In genomic region chr3:184337315-184337714, GRCh38 we compare ENCODE assay signal across 8 cellular contexts. TPM values are rescaled to one million over a fixed set of nuclear protein-coding genes. Genes with fewer than 3 reads are reported as not detected.
DNase-seq lines count a peak whose midpoint lies in the region; ATAC-seq and TF ChIP-seq lines count a peak whose summit lies in the region.

TSS of gene FAM131A (plus strand) at chr3:184337600. CDS start at chr3:184337631, 31 bp downstream.

- DNase-seq in CD4-positive, CD25-positive, alpha-beta regulatory T cell: no peak
- DNase-seq in Peyer's patch (no peak), endothelial cell (ENCODE audit: low spot score) (no peak), mucosa of gallbladder (ENCODE audit: low spot score) (peak; percentile 64), ureter (ENCODE audit: low spot score) (no peak), GM19238 (ENCODE audit: insufficient read length, low spot score) (no peak)

- no peaks in the 10 kb centered on the region for H3K9me3 ChIP-seq in CD4-positive, CD25-positive, alpha-beta regulatory T cell (ENCODE audit: control insufficient read depth in 2 of 2, low read length in 2 of 2)
- H3K9me3 ChIP-seq in Peyer's patch: no peaks in the 10 kb centered on the region

- H3K4me1 ChIP-seq in CD4-positive, CD25-positive, alpha-beta regulatory T cell (ENCODE audit: control insufficient read depth, insufficient read depth, low read length, poor library complexity, severe bottlenecking): peaks cover 29% of the 10 kb centered on the region
- peaks cover 0 to 24% (median 3%) of the 10 kb centered on the region in 4 donors for H3K4me1 ChIP-seq in Peyer's patch

- peak within 1 kb of the TSS; percentile 93 to 97 (median 94) for H3K27ac Mint-ChIP-seq in CD4-positive, CD25-positive, alpha-beta regulatory T cell
- H3K27ac Mint-ChIP-seq in endothelial cell (ENCODE audit: unreplicated experiment): peak within 1 kb of the TSS; percentile 94

- H3K27me3 ChIP-seq in CD4-positive, CD25-positive, alpha-beta regulatory T cell (ENCODE audit: control insufficient read depth, insufficient read depth, low read length): no peaks in the 10 kb centered on the region
- H3K27me3 ChIP-seq in Peyer's patch: no peaks in the 10 kb centered on the region

- no peak for ATAC-seq in CD4-positive, CD25-positive, alpha-beta regulatory T cell (ENCODE audit: low read depth in 2 of 2)
- no peak for ATAC-seq in HG03196 (IDR thresholded peaks at IDR 0.05; ENCODE audit: unreplicated experiment)
- ATAC-seq in HG03025 (IDR thresholded peaks at IDR 0.05; ENCODE audit: low FRiP score, unreplicated experiment): no peak

- no peaks in the 10 kb centered on the region for H3K9me3 Mint-ChIP-seq in CD4-positive, CD25-positive, alpha-beta regulatory T cell
- H3K9me3 Mint-ChIP-seq in endothelial cell (ENCODE audit: unreplicated experiment): no peaks in the 10 kb centered on the region

- peak within 1 kb of the TSS; percentile 91 to 97 (median 93) for H3K4me3 Mint-ChIP-seq in CD4-positive, CD25-positive, alpha-beta regulatory T cell
- peak within 1 kb of the TSS; percentile 94 for H3K4me3 Mint-ChIP-seq in endothelial cell (ENCODE audit: unreplicated experiment)

- TF ChIP-seq CTCF in Peyer's patch (IDR thresholded peaks at IDR 0.05) (no peak), endothelial cell (IDR thresholded peaks at IDR 0.05; ENCODE audit: unreplicated experiment) (no peak)

- H3K4me1 Mint-ChIP-seq in CD4-positive, CD25-positive, alpha-beta regulatory T cell: peaks cover 0 to 52% (median 38%) of the 10 kb centered on the region in 4 donors
- H3K4me1 Mint-ChIP-seq in endothelial cell (ENCODE audit: unreplicated experiment): peaks cover 66% of the 10 kb centered on the region

- peak within 1 kb of the TSS; percentile 70 for H3K4me3 ChIP-seq in CD4-positive, CD25-positive, alpha-beta regulatory T cell (ENCODE audit: low read depth, low read length)
- peak within 1 kb of the TSS; percentile 63 to 92 (median 78) for H3K4me3 ChIP-seq in Peyer's patch

- H3K27ac ChIP-seq in CD4-positive, CD25-positive, alpha-beta regulatory T cell (ENCODE audit: insufficient read depth, low read length, poor library complexity, severe bottlenecking): peak within 1 kb of the TSS; percentile 94
- H3K27ac ChIP-seq in Peyer's patch: peak within 1 kb of the TSS; percentile 89 to 98 (median 91)

- H3K36me3 Mint-ChIP-seq in CD4-positive, CD25-positive, alpha-beta regulatory T cell: peaks cover 31% of the 10 kb centered on the region
- peaks cover 41% of the 10 kb centered on the region for H3K36me3 Mint-ChIP-seq in endothelial cell (ENCODE audit: low read depth, unreplicated experiment)

- no peak for TF ChIP-seq POLR2A in Peyer's patch (IDR thresholded peaks at IDR 0.05)

- peaks cover 20% of the 10 kb centered on the region for H3K36me3 ChIP-seq in CD4-positive, CD25-positive, alpha-beta regulatory T cell (ENCODE audit: control insufficient read depth, insufficient read depth, low read length)
- H3K36me3 ChIP-seq in Peyer's patch: peaks cover 0 to 39% (median 0%) of the 10 kb centered on the region in 3 donors

- H3K27me3 Mint-ChIP-seq in CD4-positive, CD25-positive, alpha-beta regulatory T cell: no peaks in the 10 kb centered on the region
- H3K27me3 Mint-ChIP-seq in endothelial cell (ENCODE audit: unreplicated experiment): peaks cover 39% of the 10 kb centered on the region

RNA-seq across cellular contexts. Expression of gene FAM131A, which starts in this region (rescaled TPM):
- 13.8 TPM for total RNA-seq in CD4-positive, CD25-positive, alpha-beta regulatory T cell
- polyA plus RNA-seq in CD4-positive, CD25-positive, alpha-beta regulatory T cell: 1 to 10 TPM; 2.0 to 4.3 (median 2.3) TPM
- 10 to 100 TPM in 3 of 4 donors, 1 to 10 TPM in 1; 5.8 to 47.9 (median 19.6) TPM for total RNA-seq in Peyer's patch
- total RNA-seq in endothelial cell (ENCODE audit: unreplicated experiment): 15.8 TPM
- 41.5 TPM for total RNA-seq in mucosa of gallbladder
- total RNA-seq in ureter: 13.5 TPM
